ENCODE assay signal across 1 cellular context in the genomic region with DNA sequence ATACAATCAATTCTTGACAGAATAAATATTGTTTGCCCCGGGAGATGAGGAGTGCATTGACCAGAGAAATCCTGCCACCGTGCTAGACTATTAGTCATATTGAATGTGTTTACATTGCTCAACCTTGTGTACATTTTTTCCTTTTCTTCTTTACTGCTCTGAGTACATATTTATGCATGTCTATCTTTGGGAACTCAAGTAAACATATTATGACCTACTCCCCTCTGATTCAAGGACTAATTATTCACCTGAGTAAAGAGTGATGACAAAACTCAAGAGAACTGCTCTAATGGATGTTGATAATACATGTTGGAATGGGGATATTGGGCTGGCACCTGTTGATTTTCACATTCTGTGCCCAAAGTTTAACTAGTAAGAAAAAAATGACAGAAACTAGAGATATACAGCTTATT.
A peak's percentile ranks its signal among the peaks of the same experiment; 100 is the strongest.
TF ChIP-seq lines count a peak whose summit lies in the region.

No MANE protein-coding gene starts in this region.

TF ChIP-seq in HepG2, 621 proteins besides CTCF, POLR2A, EP300 and RAD21 (continued from another document and continues in another):
- TF ChIP-seq, protein P1, sequence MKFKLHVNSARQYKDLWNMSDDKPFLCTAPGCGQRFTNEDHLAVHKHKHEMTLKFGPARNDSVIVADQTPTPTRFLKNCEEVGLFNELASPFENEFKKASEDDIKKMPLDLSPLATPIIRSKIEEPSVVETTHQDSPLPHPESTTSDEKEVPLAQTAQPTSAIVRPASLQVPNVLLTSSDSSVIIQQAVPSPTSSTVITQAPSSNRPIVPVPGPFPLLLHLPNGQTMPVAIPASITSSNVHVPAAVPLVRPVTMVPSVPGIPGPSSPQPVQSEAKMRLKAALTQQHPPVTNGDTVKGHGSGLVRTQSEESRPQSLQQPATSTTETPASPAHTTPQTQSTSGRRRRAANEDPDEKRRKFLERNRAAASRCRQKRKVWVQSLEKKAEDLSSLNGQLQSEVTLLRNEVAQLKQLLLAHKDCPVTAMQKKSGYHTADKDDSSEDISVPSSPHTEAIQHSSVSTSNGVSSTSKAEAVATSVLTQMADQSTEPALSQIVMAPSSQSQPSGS (CRISPR knock-in tag; IDR thresholded peaks at IDR 0.05): peak; percentile 92
- 0 out of 2 replicates have a peak, but pooled peaks have one; percentile 43 for TF ChIP-seq SSRP1 (CRISPR knock-in tag; IDR thresholded peaks at IDR 0.05)
- TF ChIP-seq ZSCAN21 (CRISPR knock-in tag; IDR thresholded peaks at IDR 0.05; ENCODE audit: borderline replicate concordance): peak; percentile 82; the same call in 1 of the 2 replicates
- TF ChIP-seq MED1 (CRISPR knock-in tag; IDR thresholded peaks at IDR 0.05): peak; percentile 91
- TF ChIP-seq IRF9 (CRISPR knock-in tag; IDR thresholded peaks at IDR 0.05; ENCODE audit: borderline replicate concordance): no peak; the same call in 1 of the 2 replicates
- TF ChIP-seq ZNF569 (CRISPR knock-in tag; IDR thresholded peaks at IDR 0.05; ENCODE audit: borderline replicate concordance): no peak
- 0 out of 2 replicates have a peak, but pooled peaks have one; percentile 19 for TF ChIP-seq ZNF232 (CRISPR knock-in tag; IDR thresholded peaks at IDR 0.05; ENCODE audit: borderline replicate concordance)
- peak; percentile 85 for TF ChIP-seq ATF1 (CRISPR knock-in tag; IDR thresholded peaks at IDR 0.05)
- peak; percentile 45; the same call in 1 of the 2 replicates for TF ChIP-seq ZBTB21 (CRISPR knock-in tag; IDR thresholded peaks at IDR 0.05)
- TF ChIP-seq AKAP8 (CRISPR knock-in tag; IDR thresholded peaks at IDR 0.05): no peak; the same call in 1 of the 2 replicates
- peak; percentile 62 for TF ChIP-seq GABPB1 (CRISPR knock-in tag; IDR thresholded peaks at IDR 0.05)
- TF ChIP-seq ZNF670 (CRISPR knock-in tag; IDR thresholded peaks at IDR 0.05; ENCODE audit: borderline replicate concordance): peak; percentile 93
- TF ChIP-seq, protein P2, sequence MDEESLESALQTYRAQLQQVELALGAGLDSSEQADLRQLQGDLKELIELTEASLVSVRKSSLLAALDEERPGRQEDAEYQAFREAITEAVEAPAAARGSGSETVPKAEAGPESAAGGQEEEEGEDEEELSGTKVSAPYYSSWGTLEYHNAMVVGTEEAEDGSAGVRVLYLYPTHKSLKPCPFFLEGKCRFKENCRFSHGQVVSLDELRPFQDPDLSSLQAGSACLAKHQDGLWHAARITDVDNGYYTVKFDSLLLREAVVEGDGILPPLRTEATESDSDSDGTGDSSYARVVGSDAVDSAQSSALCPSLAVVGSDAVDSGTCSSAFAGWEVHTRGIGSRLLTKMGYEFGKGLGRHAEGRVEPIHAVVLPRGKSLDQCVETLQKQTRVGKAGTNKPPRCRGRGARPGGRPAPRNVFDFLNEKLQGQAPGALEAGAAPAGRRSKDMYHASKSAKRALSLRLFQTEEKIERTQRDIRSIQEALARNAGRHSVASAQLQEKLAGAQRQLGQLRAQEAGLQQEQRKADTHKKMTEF (CRISPR knock-in tag; IDR thresholded peaks at IDR 0.05): peak; percentile 100
- peak; percentile 99 for TF ChIP-seq HDAC1 (CRISPR knock-in tag; IDR thresholded peaks at IDR 0.05)
- TF ChIP-seq ZNF816 (CRISPR knock-in tag; IDR thresholded peaks at IDR 0.05; ENCODE audit: borderline replicate concordance): peak; percentile 91; the same call in 1 of the 2 replicates
- peak; percentile 96 for TF ChIP-seq SMARCC2 (IDR thresholded peaks at IDR 0.05)
- peak; percentile 95 for TF ChIP-seq KLF6 (CRISPR knock-in tag; IDR thresholded peaks at IDR 0.05)
- TF ChIP-seq, protein P3, sequence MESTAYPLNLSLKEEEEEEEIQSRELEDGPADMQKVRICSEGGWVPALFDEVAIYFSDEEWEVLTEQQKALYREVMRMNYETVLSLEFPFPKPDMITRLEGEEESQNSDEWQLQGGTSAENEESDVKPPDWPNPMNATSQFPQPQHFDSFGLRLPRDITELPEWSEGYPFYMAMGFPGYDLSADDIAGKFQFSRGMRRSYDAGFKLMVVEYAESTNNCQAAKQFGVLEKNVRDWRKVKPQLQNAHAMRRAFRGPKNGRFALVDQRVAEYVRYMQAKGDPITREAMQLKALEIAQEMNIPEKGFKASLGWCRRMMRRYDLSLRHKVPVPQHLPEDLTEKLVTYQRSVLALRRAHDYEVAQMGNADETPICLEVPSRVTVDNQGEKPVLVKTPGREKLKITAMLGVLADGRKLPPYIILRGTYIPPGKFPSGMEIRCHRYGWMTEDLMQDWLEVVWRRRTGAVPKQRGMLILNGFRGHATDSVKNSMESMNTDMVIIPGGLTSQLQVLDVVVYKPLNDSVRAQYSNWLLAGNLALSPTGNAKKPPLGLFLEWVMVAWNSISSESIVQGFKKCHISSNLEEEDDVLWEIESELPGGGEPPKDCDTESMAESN (CRISPR knock-in tag; conservative IDR thresholded peaks at IDR 0.05): peak; percentile 90
- TF ChIP-seq ZNF737 (CRISPR knock-in tag; IDR thresholded peaks at IDR 0.05; ENCODE audit: borderline replicate concordance): no peak
- 0 out of 2 replicates have a peak, but pooled peaks have one; percentile 80 for TF ChIP-seq PRMT3 (CRISPR knock-in tag; IDR thresholded peaks at IDR 0.05; ENCODE audit: borderline replicate concordance, low read depth)
- TF ChIP-seq, protein P4, sequence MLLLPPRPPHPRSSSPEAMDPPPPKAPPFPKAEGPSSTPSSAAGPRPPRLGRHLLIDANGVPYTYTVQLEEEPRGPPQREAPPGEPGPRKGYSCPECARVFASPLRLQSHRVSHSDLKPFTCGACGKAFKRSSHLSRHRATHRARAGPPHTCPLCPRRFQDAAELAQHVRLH (CRISPR knock-in tag; IDR thresholded peaks at IDR 0.05; ENCODE audit: borderline replicate concordance, low read depth): 0 out of 2 replicates have a peak, but pooled peaks have one; percentile 49
- TF ChIP-seq SMARCE1 (IDR thresholded peaks at IDR 0.05; ENCODE audit: borderline replicate concordance): peak; percentile 95
- TF ChIP-seq REST (IDR thresholded peaks at IDR 0.05; ENCODE audit: borderline replicate concordance in 1 of 2, low read depth in 1 of 2, low read length in 2 of 2): peak in 1 of 2 experiments; percentile 88; a peak in 2 of 4 replicates
- TF ChIP-seq, protein P5, sequence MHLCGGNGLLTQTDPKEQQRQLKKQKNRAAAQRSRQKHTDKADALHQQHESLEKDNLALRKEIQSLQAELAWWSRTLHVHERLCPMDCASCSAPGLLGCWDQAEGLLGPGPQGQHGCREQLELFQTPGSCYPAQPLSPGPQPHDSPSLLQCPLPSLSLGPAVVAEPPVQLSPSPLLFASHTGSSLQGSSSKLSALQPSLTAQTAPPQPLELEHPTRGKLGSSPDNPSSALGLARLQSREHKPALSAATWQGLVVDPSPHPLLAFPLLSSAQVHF (CRISPR knock-in tag; IDR thresholded peaks at IDR 0.05): peak; percentile 82
- TF ChIP-seq, protein P6, sequence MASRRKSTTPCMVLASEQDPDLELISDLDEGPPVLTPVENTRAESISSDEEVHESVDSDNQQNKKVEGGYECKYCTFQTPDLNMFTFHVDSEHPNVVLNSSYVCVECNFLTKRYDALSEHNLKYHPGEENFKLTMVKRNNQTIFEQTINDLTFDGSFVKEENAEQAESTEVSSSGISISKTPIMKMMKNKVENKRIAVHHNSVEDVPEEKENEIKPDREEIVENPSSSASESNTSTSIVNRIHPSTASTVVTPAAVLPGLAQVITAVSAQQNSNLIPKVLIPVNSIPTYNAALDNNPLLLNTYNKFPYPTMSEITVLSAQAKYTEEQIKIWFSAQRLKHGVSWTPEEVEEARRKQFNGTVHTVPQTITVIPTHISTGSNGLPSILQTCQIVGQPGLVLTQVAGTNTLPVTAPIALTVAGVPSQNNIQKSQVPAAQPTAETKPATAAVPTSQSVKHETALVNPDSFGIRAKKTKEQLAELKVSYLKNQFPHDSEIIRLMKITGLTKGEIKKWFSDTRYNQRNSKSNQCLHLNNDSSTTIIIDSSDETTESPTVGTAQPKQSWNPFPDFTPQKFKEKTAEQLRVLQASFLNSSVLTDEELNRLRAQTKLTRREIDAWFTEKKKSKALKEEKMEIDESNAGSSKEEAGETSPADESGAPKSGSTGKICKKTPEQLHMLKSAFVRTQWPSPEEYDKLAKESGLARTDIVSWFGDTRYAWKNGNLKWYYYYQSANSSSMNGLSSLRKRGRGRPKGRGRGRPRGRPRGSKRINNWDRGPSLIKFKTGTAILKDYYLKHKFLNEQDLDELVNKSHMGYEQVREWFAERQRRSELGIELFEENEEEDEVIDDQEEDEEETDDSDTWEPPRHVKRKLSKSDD (CRISPR knock-in tag; IDR thresholded peaks at IDR 0.05; ENCODE audit: low read depth): peak; percentile 32; the same call in 1 of the 2 replicates
- no peak for TF ChIP-seq ZNF530 (CRISPR knock-in tag; IDR thresholded peaks at IDR 0.05; ENCODE audit: low read depth)
- peak; percentile 87 for TF ChIP-seq ZKSCAN8 (CRISPR knock-in tag; IDR thresholded peaks at IDR 0.05; ENCODE audit: borderline replicate concordance)
- TF ChIP-seq NFIB (CRISPR knock-in tag; IDR thresholded peaks at IDR 0.05; ENCODE audit: borderline replicate concordance): no peak
- TF ChIP-seq, protein P7, sequence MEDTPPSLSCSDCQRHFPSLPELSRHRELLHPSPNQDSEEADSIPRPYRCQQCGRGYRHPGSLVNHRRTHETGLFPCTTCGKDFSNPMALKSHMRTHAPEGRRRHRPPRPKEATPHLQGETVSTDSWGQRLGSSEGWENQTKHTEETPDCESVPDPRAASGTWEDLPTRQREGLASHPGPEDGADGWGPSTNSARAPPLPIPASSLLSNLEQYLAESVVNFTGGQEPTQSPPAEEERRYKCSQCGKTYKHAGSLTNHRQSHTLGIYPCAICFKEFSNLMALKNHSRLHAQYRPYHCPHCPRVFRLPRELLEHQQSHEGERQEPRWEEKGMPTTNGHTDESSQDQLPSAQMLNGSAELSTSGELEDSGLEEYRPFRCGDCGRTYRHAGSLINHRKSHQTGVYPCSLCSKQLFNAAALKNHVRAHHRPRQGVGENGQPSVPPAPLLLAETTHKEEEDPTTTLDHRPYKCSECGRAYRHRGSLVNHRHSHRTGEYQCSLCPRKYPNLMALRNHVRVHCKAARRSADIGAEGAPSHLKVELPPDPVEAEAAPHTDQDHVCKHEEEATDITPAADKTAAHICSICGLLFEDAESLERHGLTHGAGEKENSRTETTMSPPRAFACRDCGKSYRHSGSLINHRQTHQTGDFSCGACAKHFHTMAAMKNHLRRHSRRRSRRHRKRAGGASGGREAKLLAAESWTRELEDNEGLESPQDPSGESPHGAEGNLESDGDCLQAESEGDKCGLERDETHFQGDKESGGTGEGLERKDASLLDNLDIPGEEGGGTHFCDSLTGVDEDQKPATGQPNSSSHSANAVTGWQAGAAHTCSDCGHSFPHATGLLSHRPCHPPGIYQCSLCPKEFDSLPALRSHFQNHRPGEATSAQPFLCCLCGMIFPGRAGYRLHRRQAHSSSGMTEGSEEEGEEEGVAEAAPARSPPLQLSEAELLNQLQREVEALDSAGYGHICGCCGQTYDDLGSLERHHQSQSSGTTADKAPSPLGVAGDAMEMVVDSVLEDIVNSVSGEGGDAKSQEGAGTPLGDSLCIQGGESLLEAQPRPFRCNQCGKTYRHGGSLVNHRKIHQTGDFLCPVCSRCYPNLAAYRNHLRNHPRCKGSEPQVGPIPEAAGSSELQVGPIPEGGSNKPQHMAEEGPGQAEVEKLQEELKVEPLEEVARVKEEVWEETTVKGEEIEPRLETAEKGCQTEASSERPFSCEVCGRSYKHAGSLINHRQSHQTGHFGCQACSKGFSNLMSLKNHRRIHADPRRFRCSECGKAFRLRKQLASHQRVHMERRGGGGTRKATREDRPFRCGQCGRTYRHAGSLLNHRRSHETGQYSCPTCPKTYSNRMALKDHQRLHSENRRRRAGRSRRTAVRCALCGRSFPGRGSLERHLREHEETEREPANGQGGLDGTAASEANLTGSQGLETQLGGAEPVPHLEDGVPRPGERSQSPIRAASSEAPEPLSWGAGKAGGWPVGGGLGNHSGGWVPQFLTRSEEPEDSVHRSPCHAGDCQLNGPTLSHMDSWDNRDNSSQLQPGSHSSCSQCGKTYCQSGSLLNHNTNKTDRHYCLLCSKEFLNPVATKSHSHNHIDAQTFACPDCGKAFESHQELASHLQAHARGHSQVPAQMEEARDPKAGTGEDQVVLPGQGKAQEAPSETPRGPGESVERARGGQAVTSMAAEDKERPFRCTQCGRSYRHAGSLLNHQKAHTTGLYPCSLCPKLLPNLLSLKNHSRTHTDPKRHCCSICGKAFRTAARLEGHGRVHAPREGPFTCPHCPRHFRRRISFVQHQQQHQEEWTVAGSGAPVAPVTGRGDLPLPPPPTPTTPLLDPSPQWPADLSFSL (CRISPR knock-in tag; IDR thresholded peaks at IDR 0.05): no peak
- no peak for TF ChIP-seq ZNF557 (CRISPR knock-in tag; IDR thresholded peaks at IDR 0.05)
- TF ChIP-seq GPN1 (CRISPR knock-in tag; IDR thresholded peaks at IDR 0.05; ENCODE audit: borderline replicate concordance): no peak
